Comparison of ENCODE assay signal across 14 cellular contexts in genomic region chr4:56619160-56619559, GRCh38.
A peak's percentile ranks its signal among the peaks of the same experiment; 100 is the strongest.
DNase-seq lines count a peak whose midpoint lies in the region; ATAC-seq and TF ChIP-seq lines count a peak whose summit lies in the region.
"Had no signal": no experiment of that assay in that cellular context is flagged by ENCODE, and none has a peak within 500 bp of the region (broad histone marks: within the 10 kb centered on the region; RNA-seq: fewer than 3 reads in every experiment).

No MANE protein-coding gene starts in this region.

- BruUV-seq in MCF 10A (replicated peaks; lab: Mats Ljungman, UMichigan) = no TSS peak

- TF ChIP-seq POLR2A in breast epithelium (IDR thresholded peaks at IDR 0.05) = no peak

- no peaks in the 10 kb centered on the region for H3K36me3 Mint-ChIP-seq in MCF 10A (ENCODE audit: insufficient read depth, unreplicated experiment)
- peaks cover 5 to 9% of the 10 kb centered on the region in 2 donors for H3K36me3 Mint-ChIP-seq in stimulated activated naive B cell treated with anti-CD40 and anti-IgM and Interleukin-4, amounts not matched to agents 10 μg/mL and 1 μg/mL and 100 μg/mL, for 72 hours

- ATAC-seq in stimulated activated naive B cell treated with anti-CD40 and anti-IgM and Interleukin-4, amounts not matched to agents 10 μg/mL and 1 μg/mL and 100 μg/mL, for 72 hours (replicated peaks) = peak; percentile 70 to 74
- ATAC-seq in HG03469 (IDR thresholded peaks at IDR 0.05; ENCODE audit: unreplicated experiment) (no peak), heart right ventricle (no peak)

- H3K27ac Mint-ChIP-seq in MCF 10A (ENCODE audit: low read depth, unreplicated experiment) = no peak overlapping the region
- no peak overlapping the region for H3K27ac Mint-ChIP-seq in stimulated activated naive B cell treated with anti-CD40 and anti-IgM and Interleukin-4, amounts not matched to agents 10 μg/mL and 1 μg/mL and 100 μg/mL, for 72 hours

- no peaks in the 10 kb centered on the region for H3K4me1 ChIP-seq in breast epithelium
- no peaks in the 10 kb centered on the region for H3K4me1 ChIP-seq in tibial artery
- no peaks in the 10 kb centered on the region for H3K4me1 ChIP-seq in heart right ventricle

- intact Hi-C loops in MCF 10A (cut with micrococcal nuclease) (no loop called here), breast epithelium (cut with DNase I; ENCODE audit: low total_unique reads) (no loop called here), tibial artery (cut with DNase I; ENCODE audit: low total_unique reads) (no loop called here), heart right ventricle (cut with DNase I) (no loop called here)

- H3K4me1 Mint-ChIP-seq in MCF 10A (ENCODE audit: insufficient read depth, unreplicated experiment) = peaks cover 34% of the 10 kb centered on the region
- peaks cover 9 to 10% of the 10 kb centered on the region in 2 donors for H3K4me1 Mint-ChIP-seq in stimulated activated naive B cell treated with anti-CD40 and anti-IgM and Interleukin-4, amounts not matched to agents 10 μg/mL and 1 μg/mL and 100 μg/mL, for 72 hours
- H3K4me1 Mint-ChIP-seq: naive B cell had no signal

- CTCF ChIA-PET in MCF 10A (lab: Yijun Ruan, JAX) = interaction anchor here (0.5 to 1.5 kb wide), 6 partner anchors 19 to 214 kb away, joined by 3 to 6 read pairs (median 3); no protein-coding TSS in a partner anchor

- peaks cover 0 to 4% of the 10 kb centered on the region in 2 donors for H3K9me3 ChIP-seq in breast epithelium
- H3K9me3 ChIP-seq in tibial artery = no peaks in the 10 kb centered on the region
- peaks cover 0 to 2% (median 0%) of the 10 kb centered on the region in 11 donors for H3K9me3 ChIP-seq in heart right ventricle
- H3K9me3 ChIP-seq: suprapubic skin had no signal

- no peak overlapping the region for H3K4me3 Mint-ChIP-seq in MCF 10A (ENCODE audit: unreplicated experiment)
- no peak overlapping the region for H3K4me3 Mint-ChIP-seq in stimulated activated naive B cell treated with anti-CD40 and anti-IgM and Interleukin-4, amounts not matched to agents 10 μg/mL and 1 μg/mL and 100 μg/mL, for 72 hours
- H3K4me3 Mint-ChIP-seq: naive B cell had no signal

- H3K27me3 ChIP-seq in breast epithelium = peaks cover 0 to 9% of the 10 kb centered on the region in 2 donors
- no peaks in the 10 kb centered on the region for H3K27me3 ChIP-seq in tibial artery
- H3K27me3 ChIP-seq in heart right ventricle = peaks cover 0 to 22% (median 0%) of the 10 kb centered on the region in 7 donors
- H3K27me3 ChIP-seq: suprapubic skin had no signal

- DNase-seq in MCF 10A (ENCODE audit: unreplicated experiment) (peak; percentile 47), breast epithelium (ENCODE audit: low spot score in 2 of 2) (no peak), HT1080 (ENCODE audit: low read depth) (peak; percentile 38), astrocyte of the hippocampus (ENCODE audit: low read depth, low spot score) (peak; percentile 53), tibial artery (no peak), heart right ventricle (no peak)
- DNase-seq in stimulated activated naive B cell treated with anti-CD40 and anti-IgM and Interleukin-4, amounts not matched to agents 10 μg/mL and 1 μg/mL and 100 μg/mL, for 72 hours = no peak
- DNase-seq: activated CD4-positive, alpha-beta T cell treated with anti-CD3 and anti-CD28 coated beads for 4 hours; anterior cingulate cortex; C1 segment of cervical spinal cord; hippocampal formation; naive B cell had no signal

- WGBS in heart right ventricle, 2 donors = 26 to 27% methylated on average over 2 of the region's 2 CpGs

- H3K27ac ChIP-seq in breast epithelium (no peak overlapping the region), tibial artery (no peak overlapping the region), heart right ventricle (no peak overlapping the region)
- H3K27ac ChIP-seq: suprapubic skin had no signal

- H3K27me3 Mint-ChIP-seq in MCF 10A (ENCODE audit: insufficient read depth, unreplicated experiment) = no peaks in the 10 kb centered on the region
- peaks cover 3 to 5% of the 10 kb centered on the region in 2 donors for H3K27me3 Mint-ChIP-seq in stimulated activated naive B cell treated with anti-CD40 and anti-IgM and Interleukin-4, amounts not matched to agents 10 μg/mL and 1 μg/mL and 100 μg/mL, for 72 hours

- H3K9me3 Mint-ChIP-seq in MCF 10A (ENCODE audit: unreplicated experiment) = no peaks in the 10 kb centered on the region
- H3K9me3 Mint-ChIP-seq in stimulated activated naive B cell treated with anti-CD40 and anti-IgM and Interleukin-4, amounts not matched to agents 10 μg/mL and 1 μg/mL and 100 μg/mL, for 72 hours = peaks cover 7 to 9% of the 10 kb centered on the region in 2 donors

- POLR2A ChIA-PET in MCF 10A (lab: Yijun Ruan, JAX) = interaction anchor here (1.2 to 1.4 kb wide), 2 partner anchors 22 to 181 kb away, joined by 4 to 6 read pairs; no protein-coding TSS in a partner anchor

- H3K4me3 ChIP-seq in breast epithelium = no peak overlapping the region
- H3K4me3 ChIP-seq in tibial artery = no peak overlapping the region
- H3K4me3 ChIP-seq in heart right ventricle = no peak overlapping the region
- H3K4me3 ChIP-seq: suprapubic skin had no signal

- no peaks in the 10 kb centered on the region for H3K36me3 ChIP-seq in breast epithelium
- H3K36me3 ChIP-seq in tibial artery = no peaks in the 10 kb centered on the region
- H3K36me3 ChIP-seq in heart right ventricle = no peaks in the 10 kb centered on the region
- H3K36me3 ChIP-seq: suprapubic skin had no signal

- TF ChIP-seq CTCF in MCF 10A (IDR thresholded peaks at IDR 0.05; ENCODE audit: unreplicated experiment) (no peak), breast epithelium (IDR thresholded peaks at IDR 0.05) (no peak), tibial artery (IDR thresholded peaks at IDR 0.05) (no peak), heart right ventricle (IDR thresholded peaks at IDR 0.05) (no peak)

Comparison
In these comparisons a context has a peak if more than half of its experiments do, and no peak if none do; other contexts are left out.
1. DNase-seq: peak in MCF 10A (single experiment), HT1080 (single experiment) and astrocyte of the hippocampus (single experiment); none in breast epithelium (0 of 2), stimulated activated naive B cell treated with anti-CD40 and anti-IgM and Interleukin-4, amounts not matched to agents 10 μg/mL and 1 μg/mL and 100 μg/mL, for 72 hours (single experiment), tibial artery (0 of 2) and heart right ventricle (0 of 2).
2. ATAC-seq: peak in stimulated activated naive B cell treated with anti-CD40 and anti-IgM and Interleukin-4, amounts not matched to agents 10 μg/mL and 1 μg/mL and 100 μg/mL, for 72 hours (2 of 2); none in HG03469 (single experiment) and heart right ventricle (0 of 8).